ENCODE assay signal across 8 cellular contexts in genomic region chr15:40942337-40942854, GRCh38. TPM values are rescaled to one million over a fixed set of nuclear protein-coding genes. Genes with fewer than 3 reads are reported as not detected.
DNase-seq lines count a peak whose midpoint lies in the region; ATAC-seq and TF ChIP-seq lines count a peak whose summit lies in the region.

No MANE protein-coding gene starts in this region.

- intact Hi-C loops in psoas muscle (cut with DNase I): loop anchor here (2.0 to 5.0 kb wide), 3 partner anchors 35 to 75 kb away; no protein-coding TSS in a partner anchor

- no peak for DNase-seq in activated CD4-positive, alpha-beta T cell treated with anti-CD3 and anti-CD28 coated beads, Interleukin-2, amount 10 ng/mL, durations not matched to agents 7 days and 5 days
- DNase-seq in activated CD4-positive, alpha-beta T cell treated with anti-CD3 and anti-CD28 coated beads, Interleukin-2, amount 50 U/mL, for 4 hours: no peak
- DNase-seq in fibroblast of villous mesenchyme (ENCODE audit: low read depth) (peak; percentile 16), psoas muscle (no peak), 8988T (no peak), midbrain (lab: John Stamatoyannopoulos, UW) (no peak)

- H3F3A ChIP-seq in SU-DHL-6 (ENCODE audit: insufficient read depth): no peaks in the 10 kb centered on the region

- H3K27me3 ChIP-seq in SU-DHL-6 (ENCODE audit: low read length): no peaks in the 10 kb centered on the region
- no peaks in the 10 kb centered on the region for H3K27me3 ChIP-seq in psoas muscle (ENCODE audit: insufficient read depth in 3 of 3, low read length in 2 of 3)

- peaks cover 25% of the 10 kb centered on the region for H3K4me1 ChIP-seq in psoas muscle

- H3K4me3 Mint-ChIP-seq in activated CD4-positive, alpha-beta T cell treated with anti-CD3 and anti-CD28 coated beads, Interleukin-2, amount 10 ng/mL, durations not matched to agents 7 days and 5 days: peak overlapping the region; percentile 77

- H3K36me3 Mint-ChIP-seq in activated CD4-positive, alpha-beta T cell treated with anti-CD3 and anti-CD28 coated beads, Interleukin-2, amount 10 ng/mL, durations not matched to agents 7 days and 5 days (ENCODE audit: low read depth): no peaks in the 10 kb centered on the region

- no peaks in the 10 kb centered on the region for H3K9me3 ChIP-seq in SU-DHL-6 (ENCODE audit: insufficient read depth, low read length)
- no peaks in the 10 kb centered on the region for H3K9me3 ChIP-seq in psoas muscle

- H3K79me2 ChIP-seq in SU-DHL-6 (ENCODE audit: insufficient read depth, low read length): no peaks in the 10 kb centered on the region

- CTCF ChIA-PET in activated CD4-positive, alpha-beta T cell treated with anti-CD3 and anti-CD28 coated beads, Interleukin-2, amount 10 ng/mL, durations not matched to agents 7 days and 5 days (lab: Charles Lee): interaction anchor here (0.6 to 5.3 kb wide), 23 partner anchors 11 to 113 kb away, joined by 3 to 59 read pairs (median 6); partner anchors contain the start of genes CHAC1, DLL4 and VPS18

- POLR2A ChIA-PET in activated CD4-positive, alpha-beta T cell treated with anti-CD3 and anti-CD28 coated beads, Interleukin-2, amount 10 ng/mL, durations not matched to agents 7 days and 5 days (lab: Charles Lee): interaction anchor here (1.0 to 1.3 kb wide), 2 partner anchors 11 to 12 kb away, joined by 3 to 4 read pairs; partner anchors contain the start of gene CHAC1

- no peak for ATAC-seq in psoas muscle
- ATAC-seq in GM21737 (IDR thresholded peaks at IDR 0.05; ENCODE audit: unreplicated experiment): no peak

- no peaks in the 10 kb centered on the region for H3K36me3 ChIP-seq in SU-DHL-6 (ENCODE audit: low read length)
- H3K36me3 ChIP-seq in psoas muscle (ENCODE audit: insufficient read depth in 1 of 2, low read depth in 1 of 2): no peaks in the 10 kb centered on the region

- H3K4me2 ChIP-seq in SU-DHL-6 (ENCODE audit: low read depth, low read length, poor library complexity, severe bottlenecking): peak overlapping the region; percentile 62

- peak overlapping the region; percentile 80 for H3K27ac Mint-ChIP-seq in activated CD4-positive, alpha-beta T cell treated with anti-CD3 and anti-CD28 coated beads, Interleukin-2, amount 10 ng/mL, durations not matched to agents 7 days and 5 days

- H4K20me1 ChIP-seq in SU-DHL-6 (ENCODE audit: low read depth, low read length): no peaks in the 10 kb centered on the region

- H3K9me2 ChIP-seq in SU-DHL-6 (replicated peaks; ENCODE audit: insufficient read depth, low read length): no peaks in the 10 kb centered on the region

- peaks cover 55% of the 10 kb centered on the region for H3K4me1 Mint-ChIP-seq in activated CD4-positive, alpha-beta T cell treated with anti-CD3 and anti-CD28 coated beads, Interleukin-2, amount 10 ng/mL, durations not matched to agents 7 days and 5 days

- H3K9ac ChIP-seq in SU-DHL-6 (ENCODE audit: low read length): peak overlapping the region; percentile 65

- peak overlapping the region; percentile 95 for H2AFZ ChIP-seq in SU-DHL-6 (ENCODE audit: low read depth, low read length, severe bottlenecking)

- H3K4me3 ChIP-seq in SU-DHL-6 (ENCODE audit: insufficient read depth, low read length, poor library complexity, severe bottlenecking): peak overlapping the region; percentile 51
- H3K4me3 ChIP-seq in fibroblast of villous mesenchyme (ENCODE audit: low read depth, low read length): peak overlapping the region; percentile 64
- H3K4me3 ChIP-seq in psoas muscle: peak overlapping the region; percentile 71

- H3K27me3 Mint-ChIP-seq in activated CD4-positive, alpha-beta T cell treated with anti-CD3 and anti-CD28 coated beads, Interleukin-2, amount 10 ng/mL, durations not matched to agents 7 days and 5 days: no peaks in the 10 kb centered on the region

- 42 to 50% (median 46%) methylated on average over 15 of the region's 15 CpGs for WGBS in psoas muscle, 3 donors

- TF ChIP-seq CTCF in SU-DHL-6 (IDR thresholded peaks at IDR 0.05; ENCODE audit: insufficient read depth, low read length, poor library complexity, severe bottlenecking) (no peak), fibroblast of villous mesenchyme (IDR thresholded peaks at IDR 0.05; ENCODE audit: insufficient read depth, low read depth, low read length) (no peak), psoas muscle (IDR thresholded peaks at IDR 0.05) (no peak)

- H3K27ac ChIP-seq in SU-DHL-6 (ENCODE audit: low read depth, low read length): no peak overlapping the region
- H3K27ac ChIP-seq in psoas muscle: peak overlapping the region; percentile 73

- H3K9me3 Mint-ChIP-seq in activated CD4-positive, alpha-beta T cell treated with anti-CD3 and anti-CD28 coated beads, Interleukin-2, amount 10 ng/mL, durations not matched to agents 7 days and 5 days: no peaks in the 10 kb centered on the region

RNA-seq across cellular contexts. Expression of gene CHAC1, which starts 10.9 kb away (rescaled TPM):
- 1 to 10 TPM; 4.7 to 6.7 TPM for total RNA-seq in activated CD4-positive, alpha-beta T cell treated with anti-CD3 and anti-CD28 coated beads, Interleukin-2, amount 10 ng/mL, durations not matched to agents 7 days and 5 days
- total RNA-seq in fibroblast of villous mesenchyme (13.4 and 62.2 TPM in 2 replicates), psoas muscle (100 to 1,000 TPM in 2 of 4 donors, 10 to 100 TPM in 1, 1 to 10 TPM in 1; 3.7 to 243 (median 96.3) TPM)
- polyA plus RNA-seq in psoas muscle: 100 to 1,000 TPM in 1 of 3 donors, 10 to 100 TPM in 2; 14.0 to 129 (median 49.0) TPM

RNA-seq across cellular contexts. Expression of gene DLL4, which starts 13.3 kb away (rescaled TPM):
- not detected for total RNA-seq in activated CD4-positive, alpha-beta T cell treated with anti-CD3 and anti-CD28 coated beads, Interleukin-2, amount 10 ng/mL, durations not matched to agents 7 days and 5 days
- 5.5 and 6.0 TPM in 2 replicates for total RNA-seq in fibroblast of villous mesenchyme
- total RNA-seq in psoas muscle: 10 to 100 TPM in 1 of 4 donors, 1 to 10 TPM in 3; 7.2 to 13.1 (median 9.2) TPM
- 1 to 10 TPM; 4.0 to 6.1 (median 6.0) TPM for polyA plus RNA-seq in psoas muscle

RNA-seq across cellular contexts. Expression of gene VPS18, which starts 48.1 kb away (rescaled TPM):
- 10 to 100 TPM; 16.2 to 16.6 TPM for total RNA-seq in activated CD4-positive, alpha-beta T cell treated with anti-CD3 and anti-CD28 coated beads, Interleukin-2, amount 10 ng/mL, durations not matched to agents 7 days and 5 days
- total RNA-seq in fibroblast of villous mesenchyme (48.8 and 62.2 TPM in 2 replicates), psoas muscle (10 to 100 TPM in 3 of 4 donors, 1 to 10 TPM in 1; 8.1 to 20.5 (median 16.3) TPM)
- polyA plus RNA-seq in psoas muscle: 10 to 100 TPM in 2 of 3 donors, 1 to 10 TPM in 1; 8.4 to 16.9 (median 12.3) TPM
